8 cellular contexts compared by ENCODE assay signal in genomic region chr11:35100019-35100394, GRCh38. TPM values are rescaled to one million over a fixed set of nuclear protein-coding genes. Genes with fewer than 3 reads are reported as not detected.
DNase-seq lines count a peak whose midpoint lies in the region; ATAC-seq and TF ChIP-seq lines count a peak whose summit lies in the region.
"Not testable (repeated sequence)": the region's sequence is repeated elsewhere in the genome, so short reads cannot be mapped to it uniquely, and the experiment has no call there.

No MANE protein-coding gene starts in this region.

- dilution Hi-C loops in IMR-90 (cut with HindIII; ENCODE audit: low sequenced_read_pairs, unreplicated experiment): not testable (repeated sequence)

- BruUV-seq in IMR-90 (replicated peaks; lab: Mats Ljungman, UMichigan): not testable (repeated sequence)

- H3K14ac ChIP-seq in IMR-90 (replicated peaks; ENCODE audit: low read depth, low read length): 0 out of 2 replicates have a peak overlapping the region, but pooled peaks have one; percentile 3

- H3K56ac ChIP-seq in IMR-90 (ENCODE audit: extremely low read depth, insufficient read depth, low read length): not testable (repeated sequence)

- H3K4me2 ChIP-seq in IMR-90 (ENCODE audit: low read depth, low read length): peak overlapping the region; percentile 54; the same call in 1 of the 2 replicates

- not testable (repeated sequence) for H2AK9ac ChIP-seq in IMR-90 (replicated peaks; ENCODE audit: low read depth, low read length, poor library complexity)

- peak overlapping the region in 1 of 2 experiments; percentile 82; a peak in 1 of 4 replicates for H4K8ac ChIP-seq in IMR-90 (ENCODE audit: low read depth in 2 of 2, low read length in 2 of 2)

- WGBS in IMR-90 (ENCODE audit: extremely low coverage in 2 of 2, insufficient read length in 1 of 2), 2 experiments: 0% methylated on average over 1 of the region's 7 CpGs; no CpG with 5 or more reads in 1 of the 2 experiments
- 5 to 15% (median 7%) methylated on average over 7 of the region's 7 CpGs for WGBS in psoas muscle, 3 donors

- in situ Hi-C loops in IMR-90 (cut with MboI; ENCODE audit: low sequenced_read_pairs): not testable (repeated sequence)

- peak overlapping the region; percentile 12; the same call in 1 of the 2 replicates for H3K23ac ChIP-seq in IMR-90 (ENCODE audit: low read depth, low read length)

- not testable (repeated sequence) for H4K91ac ChIP-seq in IMR-90 (ENCODE audit: insufficient read depth, low read depth, low read length)

- H3K4me1 ChIP-seq in IMR-90 (ENCODE audit: control insufficient read depth, insufficient read depth, low read length): not testable (repeated sequence)
- H3K4me1 ChIP-seq in adipocyte (ENCODE audit: control insufficient read depth, insufficient read depth, low read length): peaks cover 44% of the 10 kb centered on the region
- peaks cover 0 to 15% of the 10 kb centered on the region in 2 donors for H3K4me1 ChIP-seq in left lung
- peaks cover 14% of the 10 kb centered on the region for H3K4me1 ChIP-seq in psoas muscle
- peaks cover 3 to 58% of the 10 kb centered on the region in 2 donors for H3K4me1 ChIP-seq in thoracic aorta (ENCODE audit: control insufficient read depth in 1 of 2, low read depth in 2 of 2)

- not testable (repeated sequence) for H3K9ac ChIP-seq in IMR-90 (ENCODE audit: low read depth, low read length)
- H3K9ac ChIP-seq in adipocyte (ENCODE audit: low read length): peak overlapping the region; percentile 74

- DNase-seq in AG10803 (ENCODE audit: low read depth) (peak; percentile 95), IMR-90 (peak; percentile 71), adipocyte (ENCODE audit: low read depth) (peak; percentile 91), choroid plexus epithelial cell (ENCODE audit: low read depth) (peak; percentile 70), foreskin melanocyte (peak; percentile 49), thoracic aorta (ENCODE audit: low spot score) (peak; percentile 40)
- DNase-seq in left lung, psoas muscle: not testable (repeated sequence)

- intact Hi-C loops in IMR-90 (cut with micrococcal nuclease); left lung (cut with DNase I); psoas muscle (cut with DNase I): not testable (repeated sequence)

- not testable (repeated sequence) for H3K79me1 ChIP-seq in IMR-90 (ENCODE audit: low read depth in 1 of 2, low read length in 2 of 2)

- TF ChIP-seq CTCF in AG10803 (conservative IDR thresholded peaks at IDR 0.05; ENCODE audit: low read length); IMR-90 (conservative IDR thresholded peaks at IDR 0.05; ENCODE audit: low read depth, low read length); choroid plexus epithelial cell (conservative IDR thresholded peaks at IDR 0.05; ENCODE audit: low read depth, low read length); left lung (IDR thresholded peaks at IDR 0.05); psoas muscle (IDR thresholded peaks at IDR 0.05); thoracic aorta (IDR thresholded peaks at IDR 0.05): not testable (repeated sequence)

- not testable (repeated sequence) for H4K5ac ChIP-seq in IMR-90 (ENCODE audit: low read depth, low read length)

- CTCF ChIA-PET in IMR-90 (lab: Yijun Ruan, JAX): not testable (repeated sequence)

- H4K20me1 ChIP-seq in IMR-90 (ENCODE audit: insufficient read depth, low read length): not testable (repeated sequence)

- H2BK20ac ChIP-seq in IMR-90 (ENCODE audit: low read depth, low read length): peak overlapping the region; percentile 86

- not testable (repeated sequence) for H3K9me1 ChIP-seq in IMR-90 (ENCODE audit: insufficient read depth, low read length)

- not testable (repeated sequence) for TF ChIP-seq RAD21 in IMR-90 (IDR thresholded peaks at IDR 0.05; ENCODE audit: low read length)

- peak overlapping the region; percentile 4; the same call in 1 of the 2 replicates for H3K27ac ChIP-seq in IMR-90 (ENCODE audit: insufficient read depth, low read length)
- peak overlapping the region in 1 of 2 donors; percentile 60 for H3K27ac ChIP-seq in left lung
- peak overlapping the region; percentile 66 for H3K27ac ChIP-seq in psoas muscle
- H3K27ac ChIP-seq in thoracic aorta: peak overlapping the region; percentile 72 to 77

- not testable (repeated sequence) for H3K27me3 ChIP-seq in IMR-90 (ENCODE audit: control insufficient read depth, insufficient read depth, low read length); adipocyte (replicated peaks; ENCODE audit: control insufficient read depth, insufficient read depth, low read length); left lung; psoas muscle (ENCODE audit: insufficient read depth in 3 of 3, low read length in 2 of 3); thoracic aorta (replicated peaks; ENCODE audit: insufficient read depth)

- POLR2A ChIA-PET in IMR-90 (lab: Charles Lee; ENCODE audit: unreplicated experiment): interaction anchor here (0.5 kb wide), 1 partner anchor 751 kb away, joined by 3 read pairs; no protein-coding TSS in a partner anchor

- not testable (repeated sequence) for H2AK5ac ChIP-seq in IMR-90 (ENCODE audit: low read depth, low read length)

- peak overlapping the region; percentile 95; the same call in 1 of the 2 replicates for H2BK120ac ChIP-seq in IMR-90 (ENCODE audit: low read depth, low read length)

- peak overlapping the region; percentile 90 for H2BK5ac ChIP-seq in IMR-90 (ENCODE audit: low read depth, low read length, poor library complexity, severe bottlenecking)

- not testable (repeated sequence) for H2AFZ ChIP-seq in IMR-90 (replicated peaks; ENCODE audit: low read length, poor library complexity)

- not testable (repeated sequence) for H3K9me3 ChIP-seq in IMR-90 (ENCODE audit: control insufficient read depth, insufficient read depth, low read length); adipocyte (ENCODE audit: control insufficient read depth, low read length); left lung; psoas muscle; thoracic aorta

- not testable (repeated sequence) for H3K18ac ChIP-seq in IMR-90 (ENCODE audit: low read depth, low read length)

- peak overlapping the region; percentile 89; the same call in 1 of the 2 replicates for H3K4ac ChIP-seq in IMR-90 (ENCODE audit: low read depth, low read length)

- H3K36me3 ChIP-seq in IMR-90 (ENCODE audit: control insufficient read depth, insufficient read depth, low read length); adipocyte (ENCODE audit: control insufficient read depth, insufficient read depth, low read length, severe bottlenecking); left lung; psoas muscle (ENCODE audit: insufficient read depth in 1 of 2, low read depth in 1 of 2); thoracic aorta: not testable (repeated sequence)

- TF ChIP-seq POLR2A in IMR-90 (IDR thresholded peaks at IDR 0.05; ENCODE audit: low read depth, low read length): not testable (repeated sequence)

- ATAC-seq in IMR-90 (ENCODE audit: low read depth): peak; percentile 64
- ATAC-seq in left lung: peak; percentile 59
- ATAC-seq in psoas muscle: peak; percentile 81 to 85 (median 81)
- peak; percentile 92 for ATAC-seq in thoracic aorta (ENCODE audit: insufficient number of reproducible peaks, low FRiP score, low read depth)

- H3K4me3 ChIP-seq in AG10803 (ENCODE audit: low read length); IMR-90 (ENCODE audit: insufficient read depth, low read depth, low read length); choroid plexus epithelial cell (ENCODE audit: low read depth, low read length); left lung; psoas muscle; thoracic aorta: not testable (repeated sequence)
- peak overlapping the region; percentile 18 for H3K4me3 ChIP-seq in adipocyte (ENCODE audit: low read length)

- H2BK15ac ChIP-seq in IMR-90 (ENCODE audit: low read depth, low read length): peak overlapping the region; percentile 91; the same call in 2 of the 3 replicates

RNA-seq across cellular contexts. Expression of gene CD44, which starts 39.0 kb away (rescaled TPM):
- 341 and 357 TPM in 2 replicates for total RNA-seq in IMR-90 (2012; rRNA removed)
- polyA plus RNA-seq in IMR-90 (2012; rRNA removed): 947 and 1,094 TPM in 2 replicates
- polyA plus RNA-seq in IMR-90 (2012; cell fraction: cytosol; rRNA removed): 502 and 1,091 TPM in 2 replicates
- polyA plus RNA-seq in IMR-90 (2012; cell fraction: nucleus; rRNA removed; ENCODE audit: low replicate concordance): 461 and 652 TPM in 2 replicates
- total RNA-seq in left lung: 100 to 1,000 TPM; 479 to 693 TPM
- 10 to 100 TPM; 23.2 to 35.4 (median 25.5) TPM for total RNA-seq in psoas muscle
- 1 to 10 TPM; 3.4 to 9.9 (median 9.8) TPM for polyA plus RNA-seq in psoas muscle
- total RNA-seq in thoracic aorta: 100 to 1,000 TPM; 321 to 613 TPM
